In the genomic region with DNA sequence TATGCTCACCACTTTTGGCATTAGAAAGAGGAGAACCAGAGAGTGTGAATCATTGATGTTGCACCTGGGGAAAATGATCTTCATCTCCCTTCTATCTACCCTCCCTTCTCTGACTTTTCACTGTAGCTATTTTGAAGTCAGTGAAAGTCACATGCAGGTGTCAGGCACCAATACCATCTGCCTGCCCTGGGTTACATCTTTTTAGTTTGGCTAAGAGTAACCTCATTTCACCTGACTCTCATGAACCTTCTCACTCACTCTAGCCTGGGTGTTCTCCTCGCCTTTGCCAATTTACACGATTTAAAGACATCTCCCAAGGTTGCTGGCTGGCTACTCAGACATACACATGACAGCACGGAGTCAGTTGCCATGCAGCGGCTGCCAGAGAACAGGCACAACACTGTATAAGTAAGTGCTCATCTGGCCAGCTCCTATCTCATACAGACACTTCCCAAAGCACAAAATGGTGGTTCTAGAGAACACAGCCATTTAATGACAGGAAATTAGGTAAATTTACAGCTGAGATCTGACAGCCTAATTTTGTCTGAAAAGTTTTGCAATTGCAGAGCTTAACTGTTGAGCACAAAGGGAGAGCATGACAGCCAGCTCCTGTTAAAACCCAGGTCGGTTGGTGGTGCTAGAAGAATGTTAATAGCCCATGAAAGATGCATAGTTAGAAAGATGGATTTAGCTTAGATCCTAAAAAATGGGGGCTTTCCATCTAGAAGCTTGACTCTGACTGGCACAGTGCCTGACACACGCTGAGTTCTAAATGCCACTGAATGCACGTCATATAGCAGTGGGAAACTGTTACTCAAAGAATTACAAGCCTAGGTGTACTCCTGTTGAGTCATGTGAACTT, we compare ENCODE assay signal across 11 cellular contexts. TPM values are rescaled to one million over a fixed set of nuclear protein-coding genes. Genes with fewer than 3 reads are reported as not detected.
A peak's percentile ranks its signal among the peaks of the same experiment; 100 is the strongest.
DNase-seq lines count a peak whose midpoint lies in the region; ATAC-seq and TF ChIP-seq lines count a peak whose summit lies in the region.
"Had no signal": no experiment of that assay in that cellular context is flagged by ENCODE, and none has a peak within 500 bp of the region (broad histone marks: within the 10 kb centered on the region; RNA-seq: fewer than 3 reads in every experiment).

No MANE protein-coding gene starts in this region.

- ATAC-seq in activated T-cell treated with anti-CD3 and anti-CD28 coated beads, Interleukin-2, amount 50 U/mL, for 4 hours: peak; percentile 92 to 95
- peak; percentile 74 to 81 for ATAC-seq in stimulated activated naive B cell treated with anti-CD40 and anti-IgM and Interleukin-4, amounts not matched to agents 10 μg/mL and 1 μg/mL and 100 μg/mL, for 72 hours (replicated peaks)
- ATAC-seq in HG03175 (IDR thresholded peaks at IDR 0.05; ENCODE audit: unreplicated experiment): no peak

- peak; percentile 25 for DNase-seq in activated T-cell treated with anti-CD3 and anti-CD28 coated beads, Interleukin-2, amount 50 U/mL, for 4 hours
- no peak for DNase-seq in activated T-cell treated with anti-CD3 and anti-CD28 coated beads, Interleukin-2, amount 50 U/mL, for 1 hour
- peak; percentile 21 for DNase-seq in SK-MEL-5 (ENCODE audit: low read depth, low spot score)
- DNase-seq in choroid plexus epithelial cell (ENCODE audit: low read depth): peak; percentile 85
- no peak for DNase-seq in stimulated activated naive B cell treated with anti-CD40 and anti-IgM and Interleukin-4, amounts not matched to agents 10 μg/mL and 1 μg/mL and 100 μg/mL, for 72 hours
- DNase-seq in AG08395 (ENCODE audit: low spot score): no peak
- no peak for DNase-seq in endothelial cell (ENCODE audit: low spot score)
- DNase-seq: BE2C, heart right ventricle had no signal

- H3K27me3 Mint-ChIP-seq in activated T-cell treated with anti-CD3 and anti-CD28 coated beads, Interleukin-2, amount 50 U/mL, for 4 hours (ENCODE audit: low read depth): no peaks in the 10 kb centered on the region
- H3K27me3 Mint-ChIP-seq in stimulated activated naive B cell treated with anti-CD40 and anti-IgM and Interleukin-4, amounts not matched to agents 10 μg/mL and 1 μg/mL and 100 μg/mL, for 72 hours: no peaks in the 10 kb centered on the region
- H3K27me3 Mint-ChIP-seq in endothelial cell (ENCODE audit: unreplicated experiment): peaks cover 1% of the 10 kb centered on the region

- no peak for TF ChIP-seq CTCF in choroid plexus epithelial cell (conservative IDR thresholded peaks at IDR 0.05; ENCODE audit: low read depth, low read length)
- no peak for TF ChIP-seq CTCF in endothelial cell (IDR thresholded peaks at IDR 0.05; ENCODE audit: unreplicated experiment)

- H3K4me3 Mint-ChIP-seq in activated T-cell treated with anti-CD3 and anti-CD28 coated beads, Interleukin-2, amount 50 U/mL, for 4 hours: no peak overlapping the region
- H3K4me3 Mint-ChIP-seq in stimulated activated naive B cell treated with anti-CD40 and anti-IgM and Interleukin-4, amounts not matched to agents 10 μg/mL and 1 μg/mL and 100 μg/mL, for 72 hours: no peak overlapping the region
- no peak overlapping the region for H3K4me3 Mint-ChIP-seq in endothelial cell (ENCODE audit: unreplicated experiment)

- in situ Hi-C loops in SK-MEL-5 (cut with HindIII; ENCODE audit: low pct_unique_long_range_greater_than_20kb, low sequenced_read_pairs): loop anchor here (25.0 kb wide), 1 partner anchor 113 kb away; no protein-coding TSS in a partner anchor

- no peaks in the 10 kb centered on the region for H3K9me3 Mint-ChIP-seq in activated T-cell treated with anti-CD3 and anti-CD28 coated beads, Interleukin-2, amount 50 U/mL, for 4 hours
- no peaks in the 10 kb centered on the region for H3K9me3 Mint-ChIP-seq in stimulated activated naive B cell treated with anti-CD40 and anti-IgM and Interleukin-4, amounts not matched to agents 10 μg/mL and 1 μg/mL and 100 μg/mL, for 72 hours
- no peaks in the 10 kb centered on the region for H3K9me3 Mint-ChIP-seq in endothelial cell (ENCODE audit: unreplicated experiment)

- peaks cover 41% of the 10 kb centered on the region for H3K4me1 Mint-ChIP-seq in activated T-cell treated with anti-CD3 and anti-CD28 coated beads, Interleukin-2, amount 50 U/mL, for 4 hours (ENCODE audit: low read depth)
- peaks cover 31 to 44% of the 10 kb centered on the region in 2 donors for H3K4me1 Mint-ChIP-seq in stimulated activated naive B cell treated with anti-CD40 and anti-IgM and Interleukin-4, amounts not matched to agents 10 μg/mL and 1 μg/mL and 100 μg/mL, for 72 hours
- no peaks in the 10 kb centered on the region for H3K4me1 Mint-ChIP-seq in endothelial cell (ENCODE audit: unreplicated experiment)

- no peak overlapping the region for H3K4me3 ChIP-seq in choroid plexus epithelial cell (ENCODE audit: low read depth, low read length)
- H3K4me3 ChIP-seq: heart right ventricle had no signal

- H3K27ac Mint-ChIP-seq in stimulated activated naive B cell treated with anti-CD40 and anti-IgM and Interleukin-4, amounts not matched to agents 10 μg/mL and 1 μg/mL and 100 μg/mL, for 72 hours: peak overlapping the region; percentile 89
- H3K27ac Mint-ChIP-seq in endothelial cell (ENCODE audit: unreplicated experiment): no peak overlapping the region

- H3K36me3 Mint-ChIP-seq in activated T-cell treated with anti-CD3 and anti-CD28 coated beads, Interleukin-2, amount 50 U/mL, for 4 hours (ENCODE audit: insufficient read depth): peaks cover 73% of the 10 kb centered on the region
- peaks cover 51 to 73% of the 10 kb centered on the region in 2 donors for H3K36me3 Mint-ChIP-seq in stimulated activated naive B cell treated with anti-CD40 and anti-IgM and Interleukin-4, amounts not matched to agents 10 μg/mL and 1 μg/mL and 100 μg/mL, for 72 hours
- H3K36me3 Mint-ChIP-seq in endothelial cell (ENCODE audit: low read depth, unreplicated experiment): no peaks in the 10 kb centered on the region

RNA-seq across cellular contexts. Expression of a gene that starts 32.5 kb away (rescaled TPM):
- total RNA-seq in activated T-cell treated with anti-CD3 and anti-CD28 coated beads, Interleukin-2, amount 50 U/mL, for 4 hours: 100 to 1,000 TPM; 617 to 663 (median 631) TPM
- 10.5 and 10.7 TPM in 2 replicates for total RNA-seq in SK-MEL-5 (2014; rRNA removed; shearing (Covaris generic))
- polyA plus RNA-seq in SK-MEL-5 (2015; cell fraction: cytosol; rRNA removed): 9.8 and 11.4 TPM in 2 replicates
- polyA plus RNA-seq in SK-MEL-5 (2015; cell fraction: nucleus; rRNA removed): 2.1 and 4.5 TPM in 2 replicates
- total RNA-seq in endothelial cell (ENCODE audit: unreplicated experiment): 11.9 TPM

RNA-seq across cellular contexts. Expression of a gene that starts 44.7 kb away (rescaled TPM):
- under 1 TPM; 0.11 to 0.23 (median 0.21) TPM for total RNA-seq in activated T-cell treated with anti-CD3 and anti-CD28 coated beads, Interleukin-2, amount 50 U/mL, for 4 hours
- 0.55 and 0.93 TPM in 2 replicates for total RNA-seq in SK-MEL-5 (2014; rRNA removed; shearing (Covaris generic))
- polyA plus RNA-seq in SK-MEL-5 (2015; cell fraction: cytosol; rRNA removed): 0.21 and 0.41 TPM in 2 replicates
- 0.41 TPM in 1 of 2 replicates, not detected in the other for polyA plus RNA-seq in SK-MEL-5 (2015; cell fraction: nucleus; rRNA removed)
- total RNA-seq in endothelial cell (ENCODE audit: unreplicated experiment): not detected
- total RNA-seq: heart right ventricle, RPMI7951 had no signal
- polyA plus RNA-seq: heart right ventricle had no signal

Comparison
In these comparisons a context has a peak if more than half of its experiments do, and no peak if none do; other contexts are left out.
1. DNase-seq: peak in activated T-cell treated with anti-CD3 and anti-CD28 coated beads, Interleukin-2, amount 50 U/mL, for 4 hours (single experiment), SK-MEL-5 (single experiment) and choroid plexus epithelial cell (single experiment); none in activated T-cell treated with anti-CD3 and anti-CD28 coated beads, Interleukin-2, amount 50 U/mL, for 1 hour (single experiment), stimulated activated naive B cell treated with anti-CD40 and anti-IgM and Interleukin-4, amounts not matched to agents 10 μg/mL and 1 μg/mL and 100 μg/mL, for 72 hours (single experiment), AG08395 (single experiment) and endothelial cell (single experiment).
2. RNA of a gene that starts 32.5 kb away (total RNA-seq): 617 to 663 TPM in activated T-cell treated with anti-CD3 and anti-CD28 coated beads, Interleukin-2, amount 50 U/mL, for 4 hours; 11.9 TPM in endothelial cell (single experiment) and 10.5 to 10.7 TPM in SK-MEL-5; every median in the first group is over 10 times any median in the second.